8 cellular contexts compared by ENCODE assay signal in the genomic region with DNA sequence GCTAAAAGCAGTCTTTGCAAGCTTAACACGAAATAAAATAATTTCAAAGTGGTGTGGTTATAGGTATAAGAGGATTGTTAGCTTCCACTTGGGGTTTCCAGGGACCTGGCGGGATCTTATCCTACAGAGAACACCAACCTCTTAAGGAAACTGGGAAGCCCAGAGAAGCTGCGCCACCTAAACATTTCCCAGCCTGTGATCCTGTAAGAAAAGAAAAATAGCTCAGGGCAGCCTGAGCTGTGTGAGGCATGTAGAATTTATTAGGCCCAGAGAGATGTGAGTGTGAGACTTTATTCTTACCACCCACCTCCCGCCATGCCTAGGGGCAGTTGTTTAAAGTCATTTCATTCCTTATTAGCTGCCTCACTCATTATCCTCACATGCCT.
"Had no signal": no experiment of that assay in that cellular context is flagged by ENCODE, and none has a peak within 500 bp of the region (broad histone marks: within the 10 kb centered on the region; RNA-seq: fewer than 3 reads in every experiment).

No MANE protein-coding gene starts in this region.

- FAIRE-seq: G401.6, GM12878, GM12891, GM12892, GM18507, GM19239 had no signal

- ATAC-seq: GM12878 had no signal

- H3K4me3 ChIP-seq: GM12878 had no signal

- DNase-seq: GDM1, GF-D8 had no signal
